Comparison of ENCODE assay signal across 8 cellular contexts in genomic region chr11:48307760-48308386, GRCh38. TPM values are rescaled to one million over a fixed set of nuclear protein-coding genes. Genes with fewer than 3 reads are reported as not detected.
A peak's percentile ranks its signal among the peaks of the same experiment; 100 is the strongest.
DNase-seq lines count a peak whose midpoint lies in the region; ATAC-seq and TF ChIP-seq lines count a peak whose summit lies in the region.

No MANE protein-coding gene starts in this region.

- H3K27me3 ChIP-seq in SJCRH30 = no peaks in the 10 kb centered on the region; the same call in 1 of the 2 replicates

- no peaks in the 10 kb centered on the region for H3K36me3 Mint-ChIP-seq in activated naive CD4-positive, alpha-beta T cell treated with anti-CD3 and anti-CD28 coated beads, Interleukin-2, amount 10 ng/mL, durations not matched to agents 7 days and 5 days

- CTCF ChIA-PET in activated naive CD4-positive, alpha-beta T cell treated with anti-CD3 and anti-CD28 coated beads, Interleukin-2, amount 10 ng/mL, durations not matched to agents 7 days and 5 days (lab: Charles Lee) = interaction anchor here (0.6 to 2.7 kb wide), 8 partner anchors 9 to 1688 kb away, joined by 3 to 14 read pairs (median 4); no protein-coding TSS in a partner anchor

- intact Hi-C loops in cardiac septum (cut with DNase I) = no loop called here

- H3K27ac ChIP-seq in SJCRH30 = no peak overlapping the region

- no peaks in the 10 kb centered on the region for H3K4me1 ChIP-seq in SJCRH30

- H3K27me3 Mint-ChIP-seq in activated naive CD4-positive, alpha-beta T cell treated with anti-CD3 and anti-CD28 coated beads, Interleukin-2, amount 10 ng/mL, durations not matched to agents 7 days and 5 days = peaks cover 10% of the 10 kb centered on the region

- peak; percentile 62 for TF ChIP-seq CTCF in retinal pigment epithelial cell (conservative IDR thresholded peaks at IDR 0.05; ENCODE audit: low read depth, low read length)

- no peaks in the 10 kb centered on the region for H3K4me1 Mint-ChIP-seq in activated naive CD4-positive, alpha-beta T cell treated with anti-CD3 and anti-CD28 coated beads, Interleukin-2, amount 10 ng/mL, durations not matched to agents 7 days and 5 days

- peak; percentile 16 for DNase-seq in Daoy (ENCODE audit: low read depth)
- peak; percentile 57 to 84 for DNase-seq in SJCRH30
- DNase-seq in activated naive CD4-positive, alpha-beta T cell treated with anti-CD3 and anti-CD28 coated beads, Interleukin-2, amount 10 ng/mL, durations not matched to agents 7 days and 5 days = peak; percentile 83
- DNase-seq in cardiac septum (ENCODE audit: low spot score) = peak; percentile 70
- DNase-seq in retinal pigment epithelial cell (ENCODE audit: low read depth) = no peak
- no peak for DNase-seq in cerebellum (ENCODE audit: low spot score)

- H3K9me3 ChIP-seq in SJCRH30 (replicated peaks) = no peaks in the 10 kb centered on the region

- H3K4me3 ChIP-seq in SJCRH30 (no peak overlapping the region), retinal pigment epithelial cell (ENCODE audit: low read length) (no peak overlapping the region)

- ATAC-seq in GM21528 (IDR thresholded peaks at IDR 0.05; ENCODE audit: low FRiP score, unreplicated experiment) = peak; percentile 86

- no peaks in the 10 kb centered on the region for H3K9me3 Mint-ChIP-seq in activated naive CD4-positive, alpha-beta T cell treated with anti-CD3 and anti-CD28 coated beads, Interleukin-2, amount 10 ng/mL, durations not matched to agents 7 days and 5 days

- no peak overlapping the region for H3K27ac Mint-ChIP-seq in activated naive CD4-positive, alpha-beta T cell treated with anti-CD3 and anti-CD28 coated beads, Interleukin-2, amount 10 ng/mL, durations not matched to agents 7 days and 5 days

- H3K4me3 Mint-ChIP-seq in activated naive CD4-positive, alpha-beta T cell treated with anti-CD3 and anti-CD28 coated beads, Interleukin-2, amount 10 ng/mL, durations not matched to agents 7 days and 5 days = no peak overlapping the region

- TF ChIP-seq EP300 in Ishikawa (IDR thresholded peaks at IDR 0.05; ENCODE audit: borderline replicate concordance) = no peak

- no peaks in the 10 kb centered on the region for H3K36me3 ChIP-seq in SJCRH30

- peak; percentile 89 for TF ChIP-seq RAD21 in Ishikawa (IDR thresholded peaks at IDR 0.05; ENCODE audit: low read depth)

TF ChIP-seq in Ishikawa, 13 proteins besides CTCF, POLR2A, EP300 and RAD21:
- TF ChIP-seq YY1 (IDR thresholded peaks at IDR 0.05; ENCODE audit: low read depth) = no peak
- TF ChIP-seq ZBTB7A (IDR thresholded peaks at IDR 0.05; ENCODE audit: low read depth) = no peak
- no peak for TF ChIP-seq TCF12 (IDR thresholded peaks at IDR 0.05; ENCODE audit: low read depth)
- TF ChIP-seq NFIC (IDR thresholded peaks at IDR 0.05) = no peak
- TF ChIP-seq MAX (IDR thresholded peaks at IDR 0.05) = no peak
- no peak for TF ChIP-seq TEAD4 (IDR thresholded peaks at IDR 0.05)
- no peak for TF ChIP-seq CEBPB (IDR thresholded peaks at IDR 0.05)
- no peak for TF ChIP-seq TAF1 (IDR thresholded peaks at IDR 0.05; ENCODE audit: low read depth)
- TF ChIP-seq FOXM1 (IDR thresholded peaks at IDR 0.05; ENCODE audit: borderline replicate concordance, low read depth) = no peak
- TF ChIP-seq, protein P1, sequence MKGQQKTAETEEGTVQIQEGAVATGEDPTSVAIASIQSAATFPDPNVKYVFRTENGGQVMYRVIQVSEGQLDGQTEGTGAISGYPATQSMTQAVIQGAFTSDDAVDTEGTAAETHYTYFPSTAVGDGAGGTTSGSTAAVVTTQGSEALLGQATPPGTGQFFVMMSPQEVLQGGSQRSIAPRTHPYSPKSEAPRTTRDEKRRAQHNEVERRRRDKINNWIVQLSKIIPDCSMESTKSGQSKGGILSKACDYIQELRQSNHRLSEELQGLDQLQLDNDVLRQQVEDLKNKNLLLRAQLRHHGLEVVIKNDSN (IDR thresholded peaks at IDR 0.05) = no peak
- no peak for TF ChIP-seq REST (IDR thresholded peaks at IDR 0.05; ENCODE audit: low read depth)
- no peak for TF ChIP-seq EGR1 (IDR thresholded peaks at IDR 0.05)
- no peak for TF ChIP-seq CREB1 (IDR thresholded peaks at IDR 0.05; ENCODE audit: low read depth)

RNA-seq across cellular contexts. Expression of gene OR4S1, which starts 1.9 kb away (rescaled TPM):
- not detected in 2 replicates for total RNA-seq in Daoy (2014; rRNA removed; shearing (Covaris generic))
- not detected in 2 replicates for total RNA-seq in SJCRH30 (2014; rRNA removed; shearing (Covaris generic))
- total RNA-seq in cardiac septum (not detected), cerebellum (not detected)

RNA-seq across cellular contexts. Expression of gene OR4C3, which starts 16.8 kb away (rescaled TPM):
- total RNA-seq in Daoy (2014; rRNA removed; shearing (Covaris generic)) = not detected in 2 replicates
- total RNA-seq in SJCRH30 (2014; rRNA removed; shearing (Covaris generic)) = not detected in 2 replicates
- not detected for total RNA-seq in cardiac septum
- not detected for total RNA-seq in cerebellum

RNA-seq across cellular contexts. Expression of gene OR4X1, which starts 44.2 kb away (rescaled TPM):
- total RNA-seq in Daoy (2014; rRNA removed; shearing (Covaris generic)) = not detected in 2 replicates
- not detected in 2 replicates for total RNA-seq in SJCRH30 (2014; rRNA removed; shearing (Covaris generic))
- not detected for total RNA-seq in cardiac septum
- not detected for total RNA-seq in cerebellum

RNA-seq across cellular contexts. Expression of gene OR4C5, which starts 58.4 kb away (rescaled TPM):
- not detected in 2 replicates for total RNA-seq in Daoy (2014; rRNA removed; shearing (Covaris generic))
- not detected in 2 replicates for total RNA-seq in SJCRH30 (2014; rRNA removed; shearing (Covaris generic))
- not detected for total RNA-seq in cardiac septum
- not detected for total RNA-seq in cerebellum

Comparison
In these comparisons a context has a peak if more than half of its experiments do, and no peak if none do; other contexts are left out.
1. DNase-seq: peak in Daoy (single experiment), SJCRH30 (2 of 2), activated naive CD4-positive, alpha-beta T cell treated with anti-CD3 and anti-CD28 coated beads, Interleukin-2, amount 10 ng/mL, durations not matched to agents 7 days and 5 days (single experiment) and cardiac septum (single experiment); none in retinal pigment epithelial cell (single experiment) and cerebellum (single experiment).